In genomic region chr6:69584913-69585729, GRCh38 we compare ENCODE assay signal across 7 cellular contexts.
DNase-seq lines count a peak whose midpoint lies in the region; ATAC-seq lines count a peak whose summit lies in the region.

No MANE protein-coding gene starts in this region.

- H3K27ac ChIP-seq in cingulate gyrus (ENCODE audit: low read depth, low read length), result peak overlapping the region; percentile 44

- DNase-seq in Kasumi-1 (lab: John Stamatoyannopoulos, UW) (peak; percentile 60 to 61), hippocampal formation (lab: John Stamatoyannopoulos, UW) (no peak), DMS153 treated with DMSO at 0.1 percent for 48 hours (lab: John Stamatoyannopoulos, UW; ENCODE audit: unreplicated experiment) (no peak)
- no peak for DNase-seq in activated CD4-positive, CD25-positive, alpha-beta regulatory T cell treated with anti-CD3 and anti-CD28 coated beads, Interleukin-2, amount 50 U/mL, for 72 hours

- ATAC-seq in GM18517 (IDR thresholded peaks at IDR 0.05; ENCODE audit: unreplicated experiment) (peak; percentile 89), GM21576 (IDR thresholded peaks at IDR 0.05; ENCODE audit: unreplicated experiment) (peak; percentile 91)

Comparison
In these comparisons a context has a peak if more than half of its experiments do, and no peak if none do; other contexts are left out.
1. DNase-seq: peak in Kasumi-1 (2 of 2); none in activated CD4-positive, CD25-positive, alpha-beta regulatory T cell treated with anti-CD3 and anti-CD28 coated beads, Interleukin-2, amount 50 U/mL, for 72 hours (single experiment), hippocampal formation (0 of 2) and DMS153 treated with DMSO at 0.1 percent for 48 hours (single experiment).